ENCODE assay signal across 1 cellular context in the genomic region with DNA sequence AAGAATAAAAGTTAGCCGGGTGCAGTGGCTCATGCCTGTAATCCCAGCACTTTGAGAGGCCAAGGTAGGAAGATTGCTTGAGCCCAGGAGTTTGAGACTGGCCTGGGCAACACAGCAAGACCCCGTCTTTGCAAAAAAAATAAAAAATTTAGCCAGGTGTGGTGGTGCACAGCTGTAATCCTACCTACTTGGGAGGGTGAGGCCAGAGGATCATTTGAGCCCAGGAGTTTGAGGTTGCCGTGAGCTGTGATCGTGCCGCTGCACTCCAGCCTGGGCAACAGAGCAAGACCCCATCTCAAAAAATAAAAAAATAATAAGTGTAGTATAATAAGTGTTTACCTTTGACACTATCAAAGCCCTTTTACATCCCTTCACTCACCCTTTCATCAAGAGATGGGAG.
A peak's percentile ranks its signal among the peaks of the same experiment; 100 is the strongest.
TF ChIP-seq lines count a peak whose summit lies in the region.

No MANE protein-coding gene starts in this region.

TF ChIP-seq in K562, 482 proteins besides CTCF, POLR2A, EP300 and RAD21:
- TF ChIP-seq, protein P1, sequence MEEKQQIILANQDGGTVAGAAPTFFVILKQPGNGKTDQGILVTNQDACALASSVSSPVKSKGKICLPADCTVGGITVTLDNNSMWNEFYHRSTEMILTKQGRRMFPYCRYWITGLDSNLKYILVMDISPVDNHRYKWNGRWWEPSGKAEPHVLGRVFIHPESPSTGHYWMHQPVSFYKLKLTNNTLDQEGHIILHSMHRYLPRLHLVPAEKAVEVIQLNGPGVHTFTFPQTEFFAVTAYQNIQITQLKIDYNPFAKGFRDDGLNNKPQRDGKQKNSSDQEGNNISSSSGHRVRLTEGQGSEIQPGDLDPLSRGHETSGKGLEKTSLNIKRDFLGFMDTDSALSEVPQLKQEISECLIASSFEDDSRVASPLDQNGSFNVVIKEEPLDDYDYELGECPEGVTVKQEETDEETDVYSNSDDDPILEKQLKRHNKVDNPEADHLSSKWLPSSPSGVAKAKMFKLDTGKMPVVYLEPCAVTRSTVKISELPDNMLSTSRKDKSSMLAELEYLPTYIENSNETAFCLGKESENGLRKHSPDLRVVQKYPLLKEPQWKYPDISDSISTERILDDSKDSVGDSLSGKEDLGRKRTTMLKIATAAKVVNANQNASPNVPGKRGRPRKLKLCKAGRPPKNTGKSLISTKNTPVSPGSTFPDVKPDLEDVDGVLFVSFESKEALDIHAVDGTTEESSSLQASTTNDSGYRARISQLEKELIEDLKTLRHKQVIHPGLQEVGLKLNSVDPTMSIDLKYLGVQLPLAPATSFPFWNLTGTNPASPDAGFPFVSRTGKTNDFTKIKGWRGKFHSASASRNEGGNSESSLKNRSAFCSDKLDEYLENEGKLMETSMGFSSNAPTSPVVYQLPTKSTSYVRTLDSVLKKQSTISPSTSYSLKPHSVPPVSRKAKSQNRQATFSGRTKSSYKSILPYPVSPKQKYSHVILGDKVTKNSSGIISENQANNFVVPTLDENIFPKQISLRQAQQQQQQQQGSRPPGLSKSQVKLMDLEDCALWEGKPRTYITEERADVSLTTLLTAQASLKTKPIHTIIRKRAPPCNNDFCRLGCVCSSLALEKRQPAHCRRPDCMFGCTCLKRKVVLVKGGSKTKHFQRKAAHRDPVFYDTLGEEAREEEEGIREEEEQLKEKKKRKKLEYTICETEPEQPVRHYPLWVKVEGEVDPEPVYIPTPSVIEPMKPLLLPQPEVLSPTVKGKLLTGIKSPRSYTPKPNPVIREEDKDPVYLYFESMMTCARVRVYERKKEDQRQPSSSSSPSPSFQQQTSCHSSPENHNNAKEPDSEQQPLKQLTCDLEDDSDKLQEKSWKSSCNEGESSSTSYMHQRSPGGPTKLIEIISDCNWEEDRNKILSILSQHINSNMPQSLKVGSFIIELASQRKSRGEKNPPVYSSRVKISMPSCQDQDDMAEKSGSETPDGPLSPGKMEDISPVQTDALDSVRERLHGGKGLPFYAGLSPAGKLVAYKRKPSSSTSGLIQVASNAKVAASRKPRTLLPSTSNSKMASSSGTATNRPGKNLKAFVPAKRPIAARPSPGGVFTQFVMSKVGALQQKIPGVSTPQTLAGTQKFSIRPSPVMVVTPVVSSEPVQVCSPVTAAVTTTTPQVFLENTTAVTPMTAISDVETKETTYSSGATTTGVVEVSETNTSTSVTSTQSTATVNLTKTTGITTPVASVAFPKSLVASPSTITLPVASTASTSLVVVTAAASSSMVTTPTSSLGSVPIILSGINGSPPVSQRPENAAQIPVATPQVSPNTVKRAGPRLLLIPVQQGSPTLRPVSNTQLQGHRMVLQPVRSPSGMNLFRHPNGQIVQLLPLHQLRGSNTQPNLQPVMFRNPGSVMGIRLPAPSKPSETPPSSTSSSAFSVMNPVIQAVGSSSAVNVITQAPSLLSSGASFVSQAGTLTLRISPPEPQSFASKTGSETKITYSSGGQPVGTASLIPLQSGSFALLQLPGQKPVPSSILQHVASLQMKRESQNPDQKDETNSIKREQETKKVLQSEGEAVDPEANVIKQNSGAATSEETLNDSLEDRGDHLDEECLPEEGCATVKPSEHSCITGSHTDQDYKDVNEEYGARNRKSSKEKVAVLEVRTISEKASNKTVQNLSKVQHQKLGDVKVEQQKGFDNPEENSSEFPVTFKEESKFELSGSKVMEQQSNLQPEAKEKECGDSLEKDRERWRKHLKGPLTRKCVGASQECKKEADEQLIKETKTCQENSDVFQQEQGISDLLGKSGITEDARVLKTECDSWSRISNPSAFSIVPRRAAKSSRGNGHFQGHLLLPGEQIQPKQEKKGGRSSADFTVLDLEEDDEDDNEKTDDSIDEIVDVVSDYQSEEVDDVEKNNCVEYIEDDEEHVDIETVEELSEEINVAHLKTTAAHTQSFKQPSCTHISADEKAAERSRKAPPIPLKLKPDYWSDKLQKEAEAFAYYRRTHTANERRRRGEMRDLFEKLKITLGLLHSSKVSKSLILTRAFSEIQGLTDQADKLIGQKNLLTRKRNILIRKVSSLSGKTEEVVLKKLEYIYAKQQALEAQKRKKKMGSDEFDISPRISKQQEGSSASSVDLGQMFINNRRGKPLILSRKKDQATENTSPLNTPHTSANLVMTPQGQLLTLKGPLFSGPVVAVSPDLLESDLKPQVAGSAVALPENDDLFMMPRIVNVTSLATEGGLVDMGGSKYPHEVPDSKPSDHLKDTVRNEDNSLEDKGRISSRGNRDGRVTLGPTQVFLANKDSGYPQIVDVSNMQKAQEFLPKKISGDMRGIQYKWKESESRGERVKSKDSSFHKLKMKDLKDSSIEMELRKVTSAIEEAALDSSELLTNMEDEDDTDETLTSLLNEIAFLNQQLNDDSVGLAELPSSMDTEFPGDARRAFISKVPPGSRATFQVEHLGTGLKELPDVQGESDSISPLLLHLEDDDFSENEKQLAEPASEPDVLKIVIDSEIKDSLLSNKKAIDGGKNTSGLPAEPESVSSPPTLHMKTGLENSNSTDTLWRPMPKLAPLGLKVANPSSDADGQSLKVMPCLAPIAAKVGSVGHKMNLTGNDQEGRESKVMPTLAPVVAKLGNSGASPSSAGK (IDR thresholded peaks at IDR 0.05): no peak
- no peak for TF ChIP-seq NFIX (CRISPR knock-in tag; IDR thresholded peaks at IDR 0.05; ENCODE audit: low read depth)
- TF ChIP-seq ZNF57 (CRISPR knock-in tag; IDR thresholded peaks at IDR 0.05): no peak
- TF ChIP-seq, protein P2, sequence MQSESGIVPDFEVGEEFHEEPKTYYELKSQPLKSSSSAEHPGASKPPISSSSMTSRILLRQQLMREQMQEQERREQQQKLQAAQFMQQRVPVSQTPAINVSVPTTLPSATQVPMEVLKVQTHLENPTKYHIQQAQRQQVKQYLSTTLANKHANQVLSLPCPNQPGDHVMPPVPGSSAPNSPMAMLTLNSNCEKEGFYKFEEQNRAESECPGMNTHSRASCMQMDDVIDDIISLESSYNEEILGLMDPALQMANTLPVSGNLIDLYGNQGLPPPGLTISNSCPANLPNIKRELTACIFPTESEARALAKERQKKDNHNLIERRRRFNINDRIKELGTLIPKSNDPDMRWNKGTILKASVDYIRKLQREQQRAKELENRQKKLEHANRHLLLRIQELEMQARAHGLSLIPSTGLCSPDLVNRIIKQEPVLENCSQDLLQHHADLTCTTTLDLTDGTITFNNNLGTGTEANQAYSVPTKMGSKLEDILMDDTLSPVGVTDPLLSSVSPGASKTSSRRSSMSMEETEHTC (IDR thresholded peaks at IDR 0.05): no peak
- no peak for TF ChIP-seq MEF2D (tag; conservative IDR thresholded peaks at IDR 0.05; ENCODE audit: low read depth)
- TF ChIP-seq ZFPM2 (CRISPR knock-in tag; IDR thresholded peaks at IDR 0.05): no peak
- TF ChIP-seq, protein P3, sequence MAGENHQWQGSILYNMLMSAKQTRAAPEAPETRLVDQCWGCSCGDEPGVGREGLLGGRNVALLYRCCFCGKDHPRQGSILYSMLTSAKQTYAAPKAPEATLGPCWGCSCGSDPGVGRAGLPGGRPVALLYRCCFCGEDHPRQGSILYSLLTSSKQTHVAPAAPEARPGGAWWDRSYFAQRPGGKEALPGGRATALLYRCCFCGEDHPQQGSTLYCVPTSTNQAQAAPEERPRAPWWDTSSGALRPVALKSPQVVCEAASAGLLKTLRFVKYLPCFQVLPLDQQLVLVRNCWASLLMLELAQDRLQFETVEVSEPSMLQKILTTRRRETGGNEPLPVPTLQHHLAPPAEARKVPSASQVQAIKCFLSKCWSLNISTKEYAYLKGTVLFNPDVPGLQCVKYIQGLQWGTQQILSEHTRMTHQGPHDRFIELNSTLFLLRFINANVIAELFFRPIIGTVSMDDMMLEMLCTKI (IDR thresholded peaks at IDR 0.05; ENCODE audit: partially characterized antibody): no peak
- TF ChIP-seq ZNF121 (CRISPR knock-in tag; conservative IDR thresholded peaks at IDR 0.05): peak; percentile 74
